21 cellular contexts compared by ENCODE assay signal in genomic region chr7:127967276-127967675, GRCh38.
"Had no signal": no experiment of that assay in that cellular context is flagged by ENCODE, and none has a peak within 500 bp of the region (broad histone marks: within the 10 kb centered on the region; RNA-seq: fewer than 3 reads in every experiment).

No MANE protein-coding gene starts in this region.

- H3K4me2 ChIP-seq: smooth muscle cell had no signal

- H3K4me1 Mint-ChIP-seq: stimulated activated effector memory CD8-positive, alpha-beta T cell treated with anti-CD3 and anti-CD28 coated beads, Interleukin-12 subunit alpha, Interleukin-12 subunit beta, amount 100 ng/mL, for 72 hours had no signal

- H3K9me3 ChIP-seq: esophagus muscularis mucosa, gastrocnemius medialis, heart right ventricle, mucosa of descending colon, right atrium auricular region, sigmoid colon, suprapubic skin, thyroid gland, upper lobe of left lung, uterus had no signal

- H3K27me3 Mint-ChIP-seq: natural killer cell treated with Interleukin-12 subunit alpha and Interleukin-12 subunit beta and Interleukin-15 and Interleukin-18, amount 100 ng/mL, for 72 hours had no signal

- H3K27me3 ChIP-seq: esophagus muscularis mucosa, gastrocnemius medialis, heart right ventricle, right atrium auricular region, sigmoid colon, suprapubic skin, thyroid gland, upper lobe of left lung, uterus had no signal

- H3K36me3 ChIP-seq: esophagus muscularis mucosa, gastrocnemius medialis, heart right ventricle, right atrium auricular region, sigmoid colon, thyroid gland, upper lobe of left lung, uterus had no signal

- H3K27ac Mint-ChIP-seq: natural killer cell treated with Interleukin-12 subunit alpha and Interleukin-12 subunit beta and Interleukin-15 and Interleukin-18, amount 100 ng/mL, for 72 hours; stimulated activated effector memory CD8-positive, alpha-beta T cell treated with anti-CD3 and anti-CD28 coated beads, Interleukin-12 subunit alpha, Interleukin-12 subunit beta, amount 100 ng/mL, for 72 hours had no signal

- DNase-seq: effector CD4-positive, alpha-beta T cell; gastrocnemius medialis; heart right ventricle; hypothalamus; kidney glomerular epithelial cell; mucosa of descending colon; posterior cingulate gyrus; sigmoid colon; stimulated activated CD4-positive, alpha-beta T cell treated with anti-CD3 and anti-CD28 coated beads, Interleukin-4, amount 100 ng/mL, for 1 hour; stimulated activated CD8-positive, alpha-beta memory T cell treated with anti-CD3 and anti-CD28 coated beads, Interleukin-4, amount 100 ng/mL, for 48 hours; stimulated activated naive CD8-positive, alpha-beta T cell treated with anti-CD3 and anti-CD28 coated beads, Interleukin-15, Interleukin-2, amounts not matched to agents 100 U/mL and 50 U/mL, for 24 hours; thyroid gland; upper lobe of left lung; uterus had no signal

- H3K9me3 Mint-ChIP-seq: natural killer cell treated with Interleukin-12 subunit alpha and Interleukin-12 subunit beta and Interleukin-15 and Interleukin-18, amount 100 ng/mL, for 72 hours; stimulated activated effector memory CD8-positive, alpha-beta T cell treated with anti-CD3 and anti-CD28 coated beads, Interleukin-12 subunit alpha, Interleukin-12 subunit beta, amount 100 ng/mL, for 72 hours had no signal

- H3K4me3 ChIP-seq: coronary artery, esophagus muscularis mucosa, gastrocnemius medialis, heart right ventricle, mucosa of descending colon, right atrium auricular region, sigmoid colon, smooth muscle cell, suprapubic skin, thyroid gland, upper lobe of left lung, uterus had no signal

- H3K4me3 Mint-ChIP-seq: natural killer cell treated with Interleukin-12 subunit alpha and Interleukin-12 subunit beta and Interleukin-15 and Interleukin-18, amount 100 ng/mL, for 72 hours; stimulated activated effector memory CD8-positive, alpha-beta T cell treated with anti-CD3 and anti-CD28 coated beads, Interleukin-12 subunit alpha, Interleukin-12 subunit beta, amount 100 ng/mL, for 72 hours had no signal

- H3K4me1 ChIP-seq: gastrocnemius medialis, sigmoid colon, suprapubic skin, uterus had no signal

- H3K36me3 Mint-ChIP-seq: natural killer cell treated with Interleukin-12 subunit alpha and Interleukin-12 subunit beta and Interleukin-15 and Interleukin-18, amount 100 ng/mL, for 72 hours had no signal
